In the genomic region with DNA sequence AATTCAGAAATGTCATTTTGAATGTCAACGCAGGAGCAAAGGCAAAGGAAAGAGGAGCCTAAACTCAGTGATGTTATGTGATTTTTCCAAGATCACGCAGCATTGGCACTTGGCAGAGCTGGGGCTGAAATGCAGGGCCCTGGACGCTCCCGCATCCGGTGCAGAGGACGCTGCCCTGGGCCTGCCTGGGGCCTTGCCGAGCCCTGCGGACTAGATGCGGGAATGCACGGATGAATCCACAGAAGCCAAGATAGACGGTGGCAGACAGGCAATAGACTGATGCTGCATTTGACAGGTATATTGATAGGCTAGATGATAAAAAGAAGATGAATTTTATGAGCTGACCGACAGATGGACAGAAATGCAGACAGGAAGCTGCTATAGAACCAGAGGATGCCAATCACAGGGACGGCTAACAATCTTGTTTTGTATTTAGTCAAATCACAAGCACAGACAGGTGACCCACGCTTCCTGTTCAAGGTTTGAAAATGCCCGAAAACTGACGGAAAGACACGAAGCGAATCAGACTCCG, we compare ENCODE assay signal across 8 cellular contexts. TPM values are rescaled to one million over a fixed set of nuclear protein-coding genes. Genes with fewer than 3 reads are reported as not detected.
A peak's percentile ranks its signal among the peaks of the same experiment; 100 is the strongest.
DNase-seq lines count a peak whose midpoint lies in the region; ATAC-seq and TF ChIP-seq lines count a peak whose summit lies in the region.

No MANE protein-coding gene starts in this region.

- peak overlapping the region; percentile 84 for H3K27ac ChIP-seq in Panc1 (ENCODE audit: low read length)

- BruUV-seq in Panc1 (replicated peaks; lab: Mats Ljungman, UMichigan), result no TSS peak

- H3K36me3 ChIP-seq in Panc1 (ENCODE audit: control insufficient read depth, insufficient read depth, low read length), result no peaks in the 10 kb centered on the region

- peak overlapping the region; percentile 49 to 94 for H3K4me3 ChIP-seq in Panc1 (ENCODE audit: low read depth in 2 of 2, low read length in 2 of 2)

- ATAC-seq in GM18517 (IDR thresholded peaks at IDR 0.05; ENCODE audit: unreplicated experiment), result peak; percentile 61
- no peak for ATAC-seq in Panc1
- peak; percentile 0 for ATAC-seq in esophagus mucosa
- ATAC-seq in HG02763 (IDR thresholded peaks at IDR 0.05; ENCODE audit: unreplicated experiment), result no peak
- no peak for ATAC-seq in GM21529 (IDR thresholded peaks at IDR 0.05; ENCODE audit: unreplicated experiment)

- no peak for TF ChIP-seq CTCF in Panc1 (IDR thresholded peaks at IDR 0.05)

- no peaks in the 10 kb centered on the region for H3K9me3 ChIP-seq in Panc1 (ENCODE audit: control insufficient read depth, insufficient read depth, low read depth, low read length)

- intact Hi-C loops in Panc1 (cut with micrococcal nuclease; ENCODE audit: unreplicated experiment), result loop anchor here (10.0 kb wide), 2 partner anchors 73 to 317 kb away; partner anchors contain the start of gene ZFTA
- intact Hi-C loops in posterior vena cava (cut with DNase I), result loop anchor here (5.0 to 10.0 kb wide), 2 partner anchors 307 to 314 kb away; no protein-coding TSS in a partner anchor

- CTCF ChIA-PET in Panc1 (lab: Charles Lee), result interaction anchor here (0.7 to 2.7 kb wide), 3 partner anchors 73 to 107 kb away, joined by 3 to 32 read pairs (median 4); no protein-coding TSS in a partner anchor

- in situ Hi-C loops in Panc1 (cut with HindIII; ENCODE audit: low pct_unique_long_range_greater_than_20kb, low sequenced_read_pairs), result no loop called here

- H3K27me3 ChIP-seq in Panc1 (ENCODE audit: control insufficient read depth, insufficient read depth, low read length), result no peaks in the 10 kb centered on the region

- POLR2A ChIA-PET in Panc1 (lab: Charles Lee), result interaction anchor here (0.6 to 0.8 kb wide), 4 partner anchors 10 to 1237 kb away, joined by 4 to 8 read pairs (median 6); no protein-coding TSS in a partner anchor

- no peak for DNase-seq in Panc1 (ENCODE audit: low read depth, low spot score)
- DNase-seq in posterior vena cava (ENCODE audit: low spot score), result peak; percentile 85
- no peak for DNase-seq in GM19238 (ENCODE audit: insufficient read length, low spot score)
- no peak for DNase-seq in effector CD8-positive, alpha-beta T cell (lab: John Stamatoyannopoulos, UW)

- H3K4me1 ChIP-seq in Panc1 (ENCODE audit: control insufficient read depth, insufficient read depth, low read length), result peaks cover 20% of the 10 kb centered on the region

RNA-seq across cellular contexts. Expression of gene MARK2, which starts 0.7 kb away (rescaled TPM):
- total RNA-seq in Panc1 (2021; ENCODE audit: unreplicated experiment) (41.1 TPM), esophagus mucosa (70.6 TPM), posterior vena cava (10 to 100 TPM; 20.5 to 24.5 TPM)
- polyA plus RNA-seq in Panc1 (2012; ENCODE audit: insufficient read length), result 28.8 TPM

RNA-seq across cellular contexts. Expression of gene SPINDOC, which starts 25.0 kb away (rescaled TPM):
- 59.1 TPM for total RNA-seq in Panc1 (2021; ENCODE audit: unreplicated experiment)
- polyA plus RNA-seq in Panc1 (2012; ENCODE audit: insufficient read length), result 69.5 TPM
- total RNA-seq in esophagus mucosa, result 4.4 TPM
- 10 to 100 TPM; 11.8 to 15.1 TPM for total RNA-seq in posterior vena cava

Comparison
In these comparisons a context has a peak if more than half of its experiments do, and no peak if none do; other contexts are left out.
1. ATAC-seq: peak in GM18517 (single experiment) and esophagus mucosa (single experiment); none in Panc1 (single experiment), HG02763 (single experiment) and GM21529 (single experiment).